26 cellular contexts compared by ENCODE assay signal in genomic region chr1:235974616-235975015, GRCh38.
DNase-seq lines count a peak whose midpoint lies in the region; ATAC-seq, FAIRE-seq and TF ChIP-seq lines count a peak whose summit lies in the region.
"Had no signal": no experiment of that assay in that cellular context is flagged by ENCODE, and none has a peak within 500 bp of the region (broad histone marks: within the 10 kb centered on the region; RNA-seq: fewer than 3 reads in every experiment).

No MANE protein-coding gene starts in this region.

- 100% methylated on average over 1 of the region's 1 CpG for WGBS in HepG2 (ENCODE audit: low lambda C conversion rate)
- WGBS in right lobe of liver (ENCODE audit: insufficient coverage, low coverage, low lambda C conversion rate, missing lambda C conversion rate): 67% methylated on average over 1 of the region's 1 CpG
- 87% methylated on average over 1 of the region's 1 CpG for WGBS in mesenchymal stem cell

- peaks cover 12% of the 10 kb centered on the region for H3K36me3 Mint-ChIP-seq in astrocyte (ENCODE audit: low read depth, unreplicated experiment)
- no peaks in the 10 kb centered on the region for H3K36me3 Mint-ChIP-seq in naive thymus-derived CD4-positive, alpha-beta T cell

- no peak overlapping the region for H4K8ac ChIP-seq in mesenchymal stem cell (ENCODE audit: low read length)

- peaks cover 8% of the 10 kb centered on the region for H3K4me1 Mint-ChIP-seq in astrocyte (ENCODE audit: low read depth, unreplicated experiment)
- H3K4me1 Mint-ChIP-seq in naive thymus-derived CD4-positive, alpha-beta T cell: peaks cover 11 to 19% (median 13%) of the 10 kb centered on the region in 7 donors

- peak overlapping the region in 1 of 2 experiments; percentile 9 for H3K18ac ChIP-seq in mesenchymal stem cell (ENCODE audit: low read depth in 1 of 2, low read length in 2 of 2)

- TF ChIP-seq POLR2A in HepG2 (IDR thresholded peaks at IDR 0.05; ENCODE audit: insufficient read depth in 1 of 2, low read depth in 2 of 2, low read length in 2 of 2): no peak
- no peak for TF ChIP-seq POLR2A in right lobe of liver (IDR thresholded peaks at IDR 0.05)
- TF ChIP-seq POLR2A in vagina (IDR thresholded peaks at IDR 0.05): no peak

- H2AFZ ChIP-seq in HepG2 (ENCODE audit: low read length) (no peak overlapping the region), astrocyte (ENCODE audit: low read depth, low read length) (no peak overlapping the region), mesenchymal stem cell (ENCODE audit: low read depth, low read length) (no peak overlapping the region)
- H2AFZ ChIP-seq: PC-9 had no signal

- no peak overlapping the region for H2BK12ac ChIP-seq in mesenchymal stem cell (ENCODE audit: low read length in 2 of 2)

- H2BK15ac ChIP-seq in mesenchymal stem cell (ENCODE audit: low read depth, poor library complexity, severe bottlenecking): no peak overlapping the region

- intact Hi-C loops in HepG2 (cut with micrococcal nuclease; ENCODE audit: unreplicated experiment) (no loop called here), right lobe of liver (cut with DNase I) (no loop called here), vagina (cut with DNase I) (loop anchor here (10.0 kb wide), 2 partner anchors 70 to 110 kb away; partner anchors contain the start of gene LYST)
- intact Hi-C loops in naive thymus-derived CD4-positive, alpha-beta T cell (cut with micrococcal nuclease): loop anchor here (5.0 to 10.0 kb wide), 9 partner anchors 52 to 882 kb away; no protein-coding TSS in a partner anchor

- FAIRE-seq in HepG2 (lab: Jason Lieb, UNC) (no peak), astrocyte (lab: Jason Lieb, UNC) (no peak)
- FAIRE-seq: A204.1, GM12892, K562 had no signal

- ATAC-seq in HepG2: no peak
- no peak for ATAC-seq in right lobe of liver
- no peak for ATAC-seq in naive thymus-derived CD4-positive, alpha-beta T cell
- ATAC-seq: HCT116, K562, Right ventricle myocardium inferior had no signal

- peaks cover 7% of the 10 kb centered on the region for H3K4me1 ChIP-seq in HepG2 (ENCODE audit: insufficient read depth, low read length)
- H3K4me1 ChIP-seq in right lobe of liver: peaks cover 0 to 10% (median 3%) of the 10 kb centered on the region in 4 donors
- peaks cover 13% of the 10 kb centered on the region for H3K4me1 ChIP-seq in astrocyte (ENCODE audit: insufficient read depth, low read length)
- H3K4me1 ChIP-seq in mesenchymal stem cell (ENCODE audit: control insufficient read depth, insufficient read depth, low read depth, low read length): peaks cover 2% of the 10 kb centered on the region
- H3K4me1 ChIP-seq in vagina: peaks cover 9% of the 10 kb centered on the region
- H3K4me1 ChIP-seq in naive thymus-derived CD4-positive, alpha-beta T cell (ENCODE audit: control insufficient read depth in 2 of 2, insufficient read depth in 2 of 2, low read length in 2 of 2): peaks cover 9 to 14% of the 10 kb centered on the region in 2 donors
- H3K4me1 ChIP-seq: SJCRH30 had no signal

- H3K9ac ChIP-seq in HepG2 (ENCODE audit: insufficient read depth, low read depth, low read length) (no peak overlapping the region), astrocyte (ENCODE audit: low read length) (no peak overlapping the region), mesenchymal stem cell (ENCODE audit: low read length) (no peak overlapping the region)
- H3K9ac ChIP-seq: BLaER1 treated with 17β-estradiol and CSF1 and Interleukin-3, amounts not matched to agents 10 nM and 100 nM had no signal

- DNase-seq in HepG2 (ENCODE audit: low spot score) (no peak), right lobe of liver (no peak), astrocyte (ENCODE audit: low read depth) (peak; percentile 36), mesenchymal stem cell (no peak), vagina (ENCODE audit: extremely low spot score in 2 of 2) (no peak), NCI-H345 (lab: John Stamatoyannopoulos, UW) (no peak), GM20000 (ENCODE audit: low spot score) (no peak)
- DNase-seq in naive thymus-derived CD4-positive, alpha-beta T cell: no peak
- DNase-seq: AML-193; CD4-positive, alpha-beta T cell; DMS53; Kasumi-1; NCI-H1092 treated with DMSO at 0.1 percent for 48 hours; NCI-H1436 treated with DMSO at 0.1 percent for 48 hours; NCI-H187 treated with DMSO at 0.1 percent for 48 hours; NCI-H2171 treated with DMSO at 0.1 percent for 48 hours; NCI-H446 treated with DMSO at 0.1 percent for 48 hours; NCI-H526; PC-9; SJCRH30 had no signal

- H3K27ac ChIP-seq in HepG2 (ENCODE audit: extremely low read length, insufficient read depth, low read length): no peak overlapping the region
- H3K27ac ChIP-seq in right lobe of liver: no peak overlapping the region
- no peak overlapping the region for H3K27ac ChIP-seq in astrocyte (ENCODE audit: low read depth, low read length)
- H3K27ac ChIP-seq in mesenchymal stem cell (ENCODE audit: low read length, poor library complexity, severe bottlenecking): no peak overlapping the region
- peak overlapping the region; percentile 39 for H3K27ac ChIP-seq in vagina
- no peak overlapping the region for H3K27ac ChIP-seq in naive thymus-derived CD4-positive, alpha-beta T cell (ENCODE audit: low read depth, low read length)
- H3K27ac ChIP-seq: BLaER1 treated with 17β-estradiol and CSF1 and Interleukin-3, amounts not matched to agents 10 nM and 100 nM; PC-9; SJCRH30 had no signal

- H3K79me2 ChIP-seq in HepG2 (ENCODE audit: insufficient read depth, low read length) (no peaks in the 10 kb centered on the region), astrocyte (ENCODE audit: insufficient read depth, low read length) (no peaks in the 10 kb centered on the region)

- no peak overlapping the region for H3K27ac Mint-ChIP-seq in astrocyte (ENCODE audit: unreplicated experiment)
- no peak overlapping the region for H3K27ac Mint-ChIP-seq in naive thymus-derived CD4-positive, alpha-beta T cell
- H3K27ac Mint-ChIP-seq: CD4-positive, alpha-beta T cell had no signal

- H3K27me3 Mint-ChIP-seq in astrocyte (ENCODE audit: low read depth, unreplicated experiment): no peaks in the 10 kb centered on the region
- peaks cover 0 to 21% (median 0%) of the 10 kb centered on the region in 5 donors for H3K27me3 Mint-ChIP-seq in naive thymus-derived CD4-positive, alpha-beta T cell
- H3K27me3 Mint-ChIP-seq: CD4-positive, alpha-beta T cell had no signal

- no peak for TF ChIP-seq CTCF in HepG2 (CRISPR knock-in tag; IDR thresholded peaks at IDR 0.05)
- TF ChIP-seq CTCF in right lobe of liver (IDR thresholded peaks at IDR 0.05): no peak
- no peak for TF ChIP-seq CTCF in astrocyte (IDR thresholded peaks at IDR 0.05; ENCODE audit: insufficient read depth, low read depth, low read length)
- no peak for TF ChIP-seq CTCF in vagina (IDR thresholded peaks at IDR 0.05)
- no peak for TF ChIP-seq CTCF in GM20000 (IDR thresholded peaks at IDR 0.05; ENCODE audit: extremely low read depth, missing control alignments)

- H2BK5ac ChIP-seq in mesenchymal stem cell (ENCODE audit: low read depth, low read length, poor library complexity, severe bottlenecking): no peak overlapping the region

- H3K23ac ChIP-seq in mesenchymal stem cell (ENCODE audit: low read length in 2 of 2): no peak overlapping the region

- no peak overlapping the region for H3K14ac ChIP-seq in mesenchymal stem cell (ENCODE audit: low read length in 2 of 2)

- H3K79me1 ChIP-seq in mesenchymal stem cell (replicated peaks; ENCODE audit: low read length, poor library complexity, severe bottlenecking): no peaks in the 10 kb centered on the region

- no peaks in the 10 kb centered on the region for H3K27me3 ChIP-seq in HepG2 (ENCODE audit: control insufficient read depth in 1 of 2, insufficient read depth in 2 of 2, low read length in 2 of 2)
- H3K27me3 ChIP-seq in right lobe of liver: no peaks in the 10 kb centered on the region
- H3K27me3 ChIP-seq in astrocyte (ENCODE audit: insufficient read depth, low read length): no peaks in the 10 kb centered on the region
- no peaks in the 10 kb centered on the region for H3K27me3 ChIP-seq in mesenchymal stem cell (ENCODE audit: control insufficient read depth in 1 of 2, insufficient read depth in 1 of 2, low read length in 2 of 2)
- no peaks in the 10 kb centered on the region for H3K27me3 ChIP-seq in vagina
- H3K27me3 ChIP-seq in naive thymus-derived CD4-positive, alpha-beta T cell (ENCODE audit: control insufficient read depth in 2 of 2, insufficient read depth in 2 of 2, low read length in 2 of 2): no peaks in the 10 kb centered on the region
- H3K27me3 ChIP-seq: BLaER1 treated with 17β-estradiol and CSF1 and Interleukin-3, amounts not matched to agents 10 nM and 100 nM; SJCRH30 had no signal

- H4K20me1 ChIP-seq in HepG2 (ENCODE audit: insufficient read depth, low read length) (no peaks in the 10 kb centered on the region), astrocyte (ENCODE audit: insufficient read depth, low read length) (no peaks in the 10 kb centered on the region)
- H4K20me1 ChIP-seq: BLaER1 treated with 17β-estradiol and CSF1 and Interleukin-3, amounts not matched to agents 10 nM and 100 nM had no signal

- CTCF ChIA-PET in HepG2 (lab: Yijun Ruan, JAX; ENCODE audit: low intra/inter-chr PET ratio, low total read pairs): no interaction called here
- CTCF ChIA-PET in naive thymus-derived CD4-positive, alpha-beta T cell (lab: Charles Lee): interaction anchor here (0.5 to 1.7 kb wide), 3 partner anchors 109 to 630 kb away, joined by 3 to 4 read pairs (median 3); no protein-coding TSS in a partner anchor

- peak overlapping the region; percentile 18 for H4K91ac ChIP-seq in mesenchymal stem cell (ENCODE audit: low read length)

- H3K4me3 ChIP-seq in HepG2 (replicated peaks in 1 of 3; ENCODE audit: insufficient read depth in 1 of 3, low read depth in 2 of 3, low read length in 3 of 3) (no peak overlapping the region), right lobe of liver (no peak overlapping the region), astrocyte (ENCODE audit: insufficient read depth, low read depth, low read length) (no peak overlapping the region), mesenchymal stem cell (ENCODE audit: insufficient read depth in 1 of 2, low read depth in 1 of 2, low read length in 2 of 2) (no peak overlapping the region), vagina (no peak overlapping the region)
- no peak overlapping the region for H3K4me3 ChIP-seq in naive thymus-derived CD4-positive, alpha-beta T cell (ENCODE audit: low read length)
- H3K4me3 ChIP-seq: BLaER1 treated with 17β-estradiol and CSF1 and Interleukin-3, amounts not matched to agents 10 nM and 100 nM; K562; PC-9; SJCRH30 had no signal

- in situ Hi-C loops in HepG2 (cut with HindIII; ENCODE audit: extremely low pct_ligation_motif_present, low pct_unique_long_range_greater_than_20kb): loop anchor here (10.0 kb wide), 1 partner anchor 110 kb away; the partner anchor contains the start of gene LYST

- BruUV-seq in HepG2 (replicated peaks; lab: Mats Ljungman, UMichigan): no TSS peak

- no peak overlapping the region for H3K4me3 Mint-ChIP-seq in astrocyte (ENCODE audit: unreplicated experiment)
- no peak overlapping the region for H3K4me3 Mint-ChIP-seq in naive thymus-derived CD4-positive, alpha-beta T cell
- H3K4me3 Mint-ChIP-seq: CD4-positive, alpha-beta T cell had no signal

- no peak overlapping the region for H2AK5ac ChIP-seq in mesenchymal stem cell (ENCODE audit: low read length, severe bottlenecking)

- H3K36me3 ChIP-seq in HepG2 (replicated peaks in 1 of 2; ENCODE audit: control insufficient read depth in 1 of 2, insufficient read depth in 2 of 2, low read length in 2 of 2): peaks cover 17 to 37% of the 10 kb centered on the region in 2 experiments; a peak in 4 of 5 replicates
- peaks cover 0 to 38% (median 13%) of the 10 kb centered on the region in 4 donors for H3K36me3 ChIP-seq in right lobe of liver
- H3K36me3 ChIP-seq in astrocyte (ENCODE audit: insufficient read depth, low read length): peaks cover 11% of the 10 kb centered on the region
- peaks cover 6 to 43% of the 10 kb centered on the region in 2 experiments for H3K36me3 ChIP-seq in mesenchymal stem cell (ENCODE audit: control insufficient read depth in 1 of 2, insufficient read depth in 2 of 2, low read depth in 1 of 2, low read length in 2 of 2)
- H3K36me3 ChIP-seq in vagina: peaks cover 5 to 31% of the 10 kb centered on the region in 2 donors
- H3K36me3 ChIP-seq in naive thymus-derived CD4-positive, alpha-beta T cell (ENCODE audit: control insufficient read depth in 2 of 3, insufficient read depth in 3 of 3, low read length in 3 of 3): no peaks in the 10 kb centered on the region
- H3K36me3 ChIP-seq: BLaER1 treated with 17β-estradiol and CSF1 and Interleukin-3, amounts not matched to agents 10 nM and 100 nM had no signal

- no peaks in the 10 kb centered on the region for H3K9me3 ChIP-seq in HepG2 (ENCODE audit: low read length)
- no peaks in the 10 kb centered on the region for H3K9me3 ChIP-seq in right lobe of liver
- H3K9me3 ChIP-seq in astrocyte (ENCODE audit: insufficient read depth, low read depth, low read length): peaks cover 5% of the 10 kb centered on the region
- peaks cover 21% of the 10 kb centered on the region for H3K9me3 ChIP-seq in mesenchymal stem cell (ENCODE audit: control insufficient read depth, low read length)
- no peaks in the 10 kb centered on the region for H3K9me3 ChIP-seq in vagina
- no peaks in the 10 kb centered on the region for H3K9me3 ChIP-seq in naive thymus-derived CD4-positive, alpha-beta T cell (ENCODE audit: control insufficient read depth in 2 of 3, low read length in 3 of 3)

- no peak for TF ChIP-seq RAD21 in HepG2 (CRISPR knock-in tag; IDR thresholded peaks at IDR 0.05)

- H3K4me2 ChIP-seq in HepG2 (ENCODE audit: low read depth, low read length) (no peak overlapping the region), astrocyte (ENCODE audit: low read length) (no peak overlapping the region), mesenchymal stem cell (ENCODE audit: low read length, poor library complexity, severe bottlenecking) (no peak overlapping the region)
- H3K4me2 ChIP-seq: BLaER1 treated with 17β-estradiol and CSF1 and Interleukin-3, amounts not matched to agents 10 nM and 100 nM; PC-9 had no signal

- H3K9me3 Mint-ChIP-seq in astrocyte (ENCODE audit: unreplicated experiment): peaks cover 2% of the 10 kb centered on the region
- H3K9me3 Mint-ChIP-seq in naive thymus-derived CD4-positive, alpha-beta T cell: no peaks in the 10 kb centered on the region
- H3K9me3 Mint-ChIP-seq: CD4-positive, alpha-beta T cell had no signal

- H3K4ac ChIP-seq in mesenchymal stem cell (ENCODE audit: low read depth in 1 of 2, low read length in 2 of 2): no peak overlapping the region

- TF ChIP-seq EP300 in HepG2 (IDR thresholded peaks at IDR 0.05; ENCODE audit: low read depth in 2 of 2, low read length in 2 of 2) (no peak), HepG2 (CRISPR knock-in tag; IDR thresholded peaks at IDR 0.05; ENCODE audit: borderline replicate concordance) (no peak)

- POLR2A ChIA-PET in HepG2 (lab: Yijun Ruan, JAX): interaction anchor here (1.2 kb wide), 1 partner anchor 89 kb away, joined by 3 read pairs; no protein-coding TSS in a partner anchor
- POLR2A ChIA-PET in naive thymus-derived CD4-positive, alpha-beta T cell (lab: Charles Lee): no interaction called here

- H2BK120ac ChIP-seq in mesenchymal stem cell (ENCODE audit: low read depth, low read length): no peak overlapping the region

Comparison
In these comparisons a context has a peak if more than half of its experiments do, and no peak if none do; other contexts are left out.
1. intact Hi-C loops: an anchor here in vagina (10.0 kb wide) and naive thymus-derived CD4-positive, alpha-beta T cell (5.0 to 10.0 kb wide); none called in HepG2 and right lobe of liver.